In genomic region chr20:35059612-35060011, GRCh38 we compare ENCODE assay signal across 37 cellular contexts. TPM values are rescaled to one million over a fixed set of nuclear protein-coding genes. Genes with fewer than 3 reads are reported as not detected.
DNase-seq lines count a peak whose midpoint lies in the region; ATAC-seq, FAIRE-seq and TF ChIP-seq lines count a peak whose summit lies in the region.
"Had no signal": no experiment of that assay in that cellular context is flagged by ENCODE, and none has a peak within 500 bp of the region (broad histone marks: within the 10 kb centered on the region; RNA-seq: fewer than 3 reads in every experiment).

No MANE protein-coding gene starts in this region.

- no peak for ATAC-seq in HepG2
- ATAC-seq in right lobe of liver, result no peak
- no peak for ATAC-seq in natural killer cell treated with Interleukin-12 subunit alpha and Interleukin-12 subunit beta and Interleukin-15 and Interleukin-18, amount 100 ng/mL, for 72 hours
- ATAC-seq in natural killer cell, result no peak
- ATAC-seq in K562, result no peak
- no peak for ATAC-seq in HG03025 (IDR thresholded peaks at IDR 0.05; ENCODE audit: low FRiP score, unreplicated experiment)
- ATAC-seq: A549; CD8-positive, alpha-beta T cell had no signal

- POLR2A ChIA-PET in HepG2 (lab: Yijun Ruan, JAX) (no interaction called here), HEK293 (lab: Yijun Ruan, JAX) (no interaction called here), K562 (lab: Yijun Ruan, JAX) (no interaction called here)

- FAIRE-seq in HepG2 (lab: Jason Lieb, UNC), result no peak
- FAIRE-seq in K562 (lab: Jason Lieb, UNC), result no peak
- FAIRE-seq: A204.1, A549, D721Med had no signal

- 93% methylated on average over 14 of the region's 14 CpGs for WGBS in HepG2 (ENCODE audit: low lambda C conversion rate)
- WGBS in right lobe of liver (ENCODE audit: insufficient coverage, low coverage, low lambda C conversion rate, missing lambda C conversion rate), result 95% methylated on average over 12 of the region's 14 CpGs
- WGBS in K562 (ENCODE audit: insufficient coverage, low coverage, missing lambda C conversion rate), result 89% methylated on average over 14 of the region's 14 CpGs

- CTCF ChIA-PET in HepG2 (lab: Yijun Ruan, JAX; ENCODE audit: low intra/inter-chr PET ratio, low total read pairs), result no interaction called here
- CTCF ChIA-PET in HEK293 (lab: Yijun Ruan, JAX), result interaction anchor here (1.6 kb wide), 1 partner anchor 36 kb away, joined by 3 read pairs; no protein-coding TSS in a partner anchor
- CTCF ChIA-PET in K562 (lab: Yijun Ruan, JAX; ENCODE audit: low intra/inter-chr PET ratio), result no interaction called here

- H3K4me3 Mint-ChIP-seq in natural killer cell treated with Interleukin-12 subunit alpha and Interleukin-12 subunit beta and Interleukin-15 and Interleukin-18, amount 100 ng/mL, for 72 hours, result no peak overlapping the region
- H3K4me3 Mint-ChIP-seq in natural killer cell, result no peak overlapping the region
- H3K4me3 Mint-ChIP-seq: B cell; CD14-positive monocyte; CD4-positive, alpha-beta T cell; CD8-positive, alpha-beta memory T cell; CD8-positive, alpha-beta T cell had no signal

- H3K4me3 ChIP-seq in HepG2 (replicated peaks in 1 of 3; ENCODE audit: insufficient read depth in 1 of 3, low read depth in 2 of 3, low read length in 3 of 3) (no peak overlapping the region), right lobe of liver (no peak overlapping the region), HEK293 (ENCODE audit: low read depth, low read length) (no peak overlapping the region), K562 (no peak overlapping the region), SJCRH30 (no peak overlapping the region)
- H3K4me3 ChIP-seq: A549; BLaER1; BLaER1 treated with 17β-estradiol and CSF1 and Interleukin-3, amounts not matched to agents 10 nM and 100 nM had no signal

- H3K9me3 Mint-ChIP-seq in natural killer cell treated with Interleukin-12 subunit alpha and Interleukin-12 subunit beta and Interleukin-15 and Interleukin-18, amount 100 ng/mL, for 72 hours, result peaks cover 4% of the 10 kb centered on the region
- H3K9me3 Mint-ChIP-seq in natural killer cell, result no peaks in the 10 kb centered on the region
- H3K9me3 Mint-ChIP-seq: CD4-positive, alpha-beta memory T cell; CD4-positive, alpha-beta T cell; CD8-positive, alpha-beta memory T cell; CD8-positive, alpha-beta T cell had no signal

- in situ Hi-C loops in HepG2 (cut with HindIII; ENCODE audit: extremely low pct_ligation_motif_present, low pct_unique_long_range_greater_than_20kb), result no loop called here
- in situ Hi-C loops in K562 (cut with MboI), result no loop called here

- TF ChIP-seq CTCF in HepG2 (CRISPR knock-in tag; IDR thresholded peaks at IDR 0.05) (no peak), right lobe of liver (IDR thresholded peaks at IDR 0.05) (no peak), natural killer cell (IDR thresholded peaks at IDR 0.05) (no peak), HEK293 (tag by site-specific recombination; IDR thresholded peaks at IDR 0.05) (no peak), K562 (IDR thresholded peaks at IDR 0.05 in 2 of 3, conservative IDR thresholded peaks at IDR 0.05 in 1 of 3; ENCODE audit: insufficient read depth in 2 of 3, low read depth in 1 of 3, low read length in 3 of 3) (no peak)

- peak overlapping the region; percentile 1 to 82 for H3K27ac Mint-ChIP-seq in natural killer cell treated with Interleukin-12 subunit alpha and Interleukin-12 subunit beta and Interleukin-15 and Interleukin-18, amount 100 ng/mL, for 72 hours
- H3K27ac Mint-ChIP-seq in natural killer cell, result no peak overlapping the region
- H3K27ac Mint-ChIP-seq: B cell; CD4-positive, alpha-beta T cell; CD4-positive, CD25-positive, alpha-beta regulatory T cell; CD8-positive, alpha-beta T cell had no signal

- H2AFZ ChIP-seq in HepG2 (ENCODE audit: low read length), result no peak overlapping the region
- no peak overlapping the region for H2AFZ ChIP-seq in K562 (ENCODE audit: low read depth, low read length)

- H3K9ac ChIP-seq in HepG2 (ENCODE audit: insufficient read depth, low read depth, low read length), result no peak overlapping the region
- no peak overlapping the region for H3K9ac ChIP-seq in K562 (ENCODE audit: insufficient read depth in 1 of 2, low read depth in 2 of 2, low read length in 2 of 2)
- H3K9ac ChIP-seq: BLaER1; BLaER1 treated with 17β-estradiol and CSF1 and Interleukin-3, amounts not matched to agents 10 nM and 100 nM had no signal

- H3K9me3 ChIP-seq in HepG2 (ENCODE audit: low read length) (no peaks in the 10 kb centered on the region), right lobe of liver (no peaks in the 10 kb centered on the region), HEK293 (ENCODE audit: control insufficient read depth, insufficient read depth, low read depth, low read length) (no peaks in the 10 kb centered on the region), K562 (replicated peaks; ENCODE audit: control insufficient read depth, insufficient read depth, low read depth, low read length) (no peaks in the 10 kb centered on the region), SJCRH30 (replicated peaks) (peaks cover 3% of the 10 kb centered on the region; the same call in 1 of the 2 replicates)
- H3K9me3 ChIP-seq: A549, BE2C, Caco-2 had no signal

- H3K27ac ChIP-seq in HepG2 (ENCODE audit: extremely low read length, insufficient read depth, low read length), result no peak overlapping the region
- no peak overlapping the region for H3K27ac ChIP-seq in right lobe of liver
- no peak overlapping the region for H3K27ac ChIP-seq in HEK293 (ENCODE audit: extremely low read depth, low read depth, low read length)
- no peak overlapping the region for H3K27ac ChIP-seq in K562 (ENCODE audit: extremely low read depth, low read depth, low read length)
- H3K27ac ChIP-seq in SJCRH30, result no peak overlapping the region
- H3K27ac ChIP-seq: 22Rv1; A549; BLaER1; BLaER1 treated with 17β-estradiol and CSF1 and Interleukin-3, amounts not matched to agents 10 nM and 100 nM; C4-2B had no signal

- H3K79me2 ChIP-seq in HepG2 (ENCODE audit: insufficient read depth, low read length), result peaks cover 68% of the 10 kb centered on the region
- H3K79me2 ChIP-seq in K562 (ENCODE audit: control insufficient read depth, insufficient read depth, low read length), result peaks cover 58% of the 10 kb centered on the region

- no peak for DNase-seq in HepG2 (ENCODE audit: low spot score)
- no peak for DNase-seq in right lobe of liver
- DNase-seq in natural killer cell treated with Interleukin-12 subunit alpha and Interleukin-12 subunit beta and Interleukin-15 and Interleukin-18, amount 100 ng/mL, for 72 hours (ENCODE audit: low spot score), result no peak
- DNase-seq in natural killer cell, result no peak
- no peak for DNase-seq in K562 (ENCODE audit: extremely low read depth in 1 of 4, low spot score in 3 of 4)
- no peak for DNase-seq in SJCRH30
- DNase-seq: 8988T; ACHN; AML-193; BE2C; C1 segment of cervical spinal cord; Caco-2; Calu3; CD4-positive, alpha-beta memory T cell; CD4-positive, alpha-beta T cell; CD4-positive, CD25-positive, alpha-beta regulatory T cell; CD8-positive, alpha-beta memory T cell; CD8-positive, alpha-beta T cell; COR-L47; DMS 273 treated with DMSO at 0.1 percent for 48 hours; DMS153; DMS53; DMS79; DMS79 treated with DMSO at 0.1 percent for 48 hours; DND-41; EL had no signal

- TF ChIP-seq POLR2A in HepG2 (IDR thresholded peaks at IDR 0.05; ENCODE audit: insufficient read depth in 1 of 2, low read depth in 2 of 2, low read length in 2 of 2) (no peak), right lobe of liver (IDR thresholded peaks at IDR 0.05) (no peak), K562 (conservative IDR thresholded peaks at IDR 0.05) (no peak)

- H3K36me3 ChIP-seq in HepG2 (replicated peaks in 1 of 2; ENCODE audit: control insufficient read depth in 1 of 2, insufficient read depth in 2 of 2, low read length in 2 of 2) (peaks cover 11 to 48% of the 10 kb centered on the region in 2 experiments), right lobe of liver (peaks cover 0 to 5% (median 2%) of the 10 kb centered on the region in 4 donors), HEK293 (ENCODE audit: control insufficient read depth in 2 of 2, insufficient read depth in 1 of 2, low read length in 2 of 2) (peaks cover 4 to 22% of the 10 kb centered on the region in 2 experiments; a peak in 2 of 3 replicates), K562 (ENCODE audit: control insufficient read depth, insufficient read depth, low read length) (peaks cover 38% of the 10 kb centered on the region), SJCRH30 (peaks cover 40% of the 10 kb centered on the region)

- H3K4me1 ChIP-seq in HepG2 (ENCODE audit: insufficient read depth, low read length) (no peaks in the 10 kb centered on the region), right lobe of liver (peaks cover 0 to 7% (median 2%) of the 10 kb centered on the region in 4 donors), HEK293 (ENCODE audit: control insufficient read depth, insufficient read depth, low read length) (peaks cover 15% of the 10 kb centered on the region), K562 (replicated peaks in 1 of 2; ENCODE audit: control insufficient read depth in 2 of 2, insufficient read depth in 2 of 2, low read length in 2 of 2) (no peaks in the 10 kb centered on the region), SJCRH30 (no peaks in the 10 kb centered on the region; the same call in 1 of the 2 replicates)
- H3K4me1 ChIP-seq: BLaER1 had no signal

- TF ChIP-seq RAD21 in HepG2 (CRISPR knock-in tag; IDR thresholded peaks at IDR 0.05), result no peak
- TF ChIP-seq RAD21 in K562 (CRISPR knock-in tag; conservative IDR thresholded peaks at IDR 0.05 in 1 of 2, IDR thresholded peaks at IDR 0.05 in 1 of 2), result no peak

- TF ChIP-seq EP300 in HepG2 (IDR thresholded peaks at IDR 0.05; ENCODE audit: low read depth in 2 of 2, low read length in 2 of 2), result no peak
- TF ChIP-seq EP300 in HepG2 (CRISPR knock-in tag; IDR thresholded peaks at IDR 0.05; ENCODE audit: borderline replicate concordance), result no peak
- TF ChIP-seq EP300 in K562 (IDR thresholded peaks at IDR 0.05; ENCODE audit: low read length), result no peak

- H3K36me3 Mint-ChIP-seq in natural killer cell treated with Interleukin-12 subunit alpha and Interleukin-12 subunit beta and Interleukin-15 and Interleukin-18, amount 100 ng/mL, for 72 hours, result peaks cover 25% of the 10 kb centered on the region
- H3K36me3 Mint-ChIP-seq in natural killer cell, result no peaks in the 10 kb centered on the region

- BruUV-seq in HepG2 (replicated peaks; lab: Mats Ljungman, UMichigan), result no TSS peak
- BruUV-seq in K562 (replicated peaks; lab: Mats Ljungman, UMichigan), result no TSS peak

- H3K9me1 ChIP-seq in K562 (ENCODE audit: control insufficient read depth, insufficient read depth, low read length), result no peaks in the 10 kb centered on the region

- intact Hi-C loops in HepG2 (cut with micrococcal nuclease; ENCODE audit: unreplicated experiment) (no loop called here), right lobe of liver (cut with DNase I) (no loop called here), natural killer cell (cut with micrococcal nuclease) (no loop called here), K562 (cut with micrococcal nuclease) (no loop called here)

- no peaks in the 10 kb centered on the region for H3K27me3 ChIP-seq in HepG2 (ENCODE audit: control insufficient read depth in 1 of 2, insufficient read depth in 2 of 2, low read length in 2 of 2)
- H3K27me3 ChIP-seq in right lobe of liver, result no peaks in the 10 kb centered on the region
- H3K27me3 ChIP-seq in K562 (ENCODE audit: control insufficient read depth in 2 of 2, insufficient read depth in 2 of 2, low read length in 2 of 2), result no peaks in the 10 kb centered on the region
- no peaks in the 10 kb centered on the region for H3K27me3 ChIP-seq in SJCRH30
- H3K27me3 ChIP-seq: BE2C; BLaER1; BLaER1 treated with 17β-estradiol and CSF1 and Interleukin-3, amounts not matched to agents 10 nM and 100 nM had no signal

- no peak overlapping the region for H3K4me2 ChIP-seq in HepG2 (ENCODE audit: low read depth, low read length)
- H3K4me2 ChIP-seq in K562 (ENCODE audit: insufficient read depth, low read length), result no peak overlapping the region
- H3K4me2 ChIP-seq: A549, BLaER1 had no signal

- peaks cover 60 to 77% of the 10 kb centered on the region in 2 donors for H3K4me1 Mint-ChIP-seq in natural killer cell treated with Interleukin-12 subunit alpha and Interleukin-12 subunit beta and Interleukin-15 and Interleukin-18, amount 100 ng/mL, for 72 hours (ENCODE audit: low read depth in 2 of 2)
- H3K4me1 Mint-ChIP-seq in natural killer cell, result peaks cover 61 to 71% of the 10 kb centered on the region in 2 donors

- peaks cover 35% of the 10 kb centered on the region; the same call in 1 of the 2 replicates for H4K20me1 ChIP-seq in HepG2 (ENCODE audit: insufficient read depth, low read length)
- H4K20me1 ChIP-seq in K562 (replicated peaks; ENCODE audit: control insufficient read depth, insufficient read depth, low read length), result 0 out of 2 replicates have a peak, but pooled peaks cover 4% of the 10 kb centered on the region

- no peaks in the 10 kb centered on the region for H3K27me3 Mint-ChIP-seq in natural killer cell treated with Interleukin-12 subunit alpha and Interleukin-12 subunit beta and Interleukin-15 and Interleukin-18, amount 100 ng/mL, for 72 hours
- no peaks in the 10 kb centered on the region for H3K27me3 Mint-ChIP-seq in natural killer cell (ENCODE audit: low read depth in 2 of 2)
- H3K27me3 Mint-ChIP-seq: B cell; CD4-positive, alpha-beta memory T cell; CD4-positive, alpha-beta T cell; CD4-positive, CD25-positive, alpha-beta regulatory T cell; CD8-positive, alpha-beta memory T cell had no signal

RNA-seq across cellular contexts. Expression of gene TRPC4AP, which starts 33.0 kb away (rescaled TPM):
- 136 and 161 TPM in 2 replicates for total RNA-seq in HepG2 (2016; rRNA removed; fragmentation: Illumina TruSeq; extraction: Trizol)
- 14.0 and 17.1 TPM in 2 replicates for total RNA-seq in HepG2 (2016; cell fraction: cytosol; rRNA removed; fragmentation: Illumina TruSeq; extraction: Trizol; ENCODE audit: low read depth)
- 135 and 149 TPM in 2 replicates for total RNA-seq in HepG2 (2016; cell fraction: insoluble cytoplasmic fraction; rRNA removed; fragmentation: Illumina TruSeq; extraction: Trizol)
- total RNA-seq in HepG2 (2016; cell fraction: membrane; rRNA removed; fragmentation: Illumina TruSeq; extraction: Trizol), result 40.4 and 43.8 TPM in 2 replicates
- 93.4 and 104 TPM in 2 replicates for total RNA-seq in HepG2 (2016; cell fraction: nucleus; rRNA removed; fragmentation: Illumina TruSeq; extraction: Trizol)
- polyA plus RNA-seq in HepG2 (2011; rRNA removed), result 137 and 161 TPM in 2 replicates
- polyA plus RNA-seq in HepG2 (2011; cell fraction: cytosol; rRNA removed), result 124 and 126 TPM in 2 replicates
- polyA plus RNA-seq in HepG2 (2011; cell fraction: nucleus; rRNA removed), result 271 and 292 TPM in 2 replicates
- 99.8 and 102 TPM in 2 replicates for polyA plus RNA-seq in HepG2 (2012)
- 9.6 and 11.2 TPM in 2 replicates for polyA plus RNA-seq in HepG2 (2016; cell fraction: cytosol; fragmentation: Illumina TruSeq; extraction: Trizol; ENCODE audit: low read depth)
- polyA plus RNA-seq in HepG2 (2016; cell fraction: insoluble cytoplasmic fraction; fragmentation: Illumina TruSeq; extraction: Trizol; ENCODE audit: low read depth), result 107 and 117 TPM in 2 replicates
- 20.1 and 21.8 TPM in 2 replicates for polyA plus RNA-seq in HepG2 (2016; cell fraction: membrane; fragmentation: Illumina TruSeq; extraction: Trizol; ENCODE audit: low read depth)
- 123 and 137 TPM in 2 replicates for polyA plus RNA-seq in HepG2 (2016; cell fraction: nucleus; fragmentation: Illumina TruSeq; extraction: Trizol; ENCODE audit: insufficient read depth, low read depth)
- polyA minus RNA-seq in HepG2 (2011; rRNA and poly(A)+ RNA removed; ENCODE audit: low replicate concordance), result 113 and 272 TPM in 2 replicates
- polyA minus RNA-seq in HepG2 (2011; cell fraction: cytosol; rRNA and poly(A)+ RNA removed), result 117 and 119 TPM in 2 replicates
- 108 and 134 TPM in 2 replicates for polyA minus RNA-seq in HepG2 (2011; cell fraction: nucleus; rRNA and poly(A)+ RNA removed)
- 10 to 100 TPM; 27.6 to 39.3 (median 34.6) TPM for total RNA-seq in right lobe of liver
- 10 to 100 TPM; 62.8 to 86.4 TPM for total RNA-seq in natural killer cell treated with Interleukin-12 subunit alpha and Interleukin-12 subunit beta and Interleukin-15 and Interleukin-18, amount 100 ng/mL, for 72 hours
- total RNA-seq in natural killer cell, result 10 to 100 TPM; 72.3 to 79.0 (median 74.4) TPM
- total RNA-seq in K562 (2011; cell fraction: chromatin; rRNA removed; ENCODE audit: low replicate concordance), result 144 and 200 TPM in 2 replicates
- 104 and 109 TPM in 2 replicates for total RNA-seq in K562 (2011; cell fraction: nucleolus; rRNA removed)
- total RNA-seq in K562 (2011; cell fraction: nucleoplasm; rRNA removed), result 81.8 and 94.8 TPM in 2 replicates
- total RNA-seq in K562 (2014; rRNA removed), result 27.8 and 30.4 TPM in 2 replicates
- total RNA-seq in K562 (2014; rRNA removed; fragmentation: Illumina TruSeq; extraction: Trizol), result 30.8 and 31.4 TPM in 2 replicates
- total RNA-seq in K562 (2015; rRNA removed; fragmentation: Illumina TruSeq; extraction: Trizol), result 33.2 and 33.3 TPM in 2 replicates
- 52.4 and 55.9 TPM in 2 replicates for total RNA-seq in K562 (2021)
- polyA plus RNA-seq in K562 (2011; rRNA removed), result 70.3 and 92.0 TPM in 2 replicates
- 72.8 and 74.0 TPM in 2 replicates for polyA plus RNA-seq in K562 (2011; cell fraction: cytosol; rRNA removed)
- 202 and 245 TPM in 2 replicates for polyA plus RNA-seq in K562 (2011; cell fraction: nucleus; rRNA removed)
- polyA plus RNA-seq in K562 (2012), result 41.4 and 126 TPM in 2 replicates
- polyA plus RNA-seq in K562 (2014; fragmentation: Illumina TruSeq; extraction: Trizol), result 49.1 and 53.7 TPM in 2 replicates
- 1 to 10 TPM; 2.3 to 3.6 TPM for polyA plus RNA-seq in K562 (2014; fragmentation: Nextera tagmentation; extraction: Ambion mirVana)
- polyA plus RNA-seq in K562 (2014; rRNA removed), result 54.4 and 55.0 TPM in 2 replicates
- polyA minus RNA-seq in K562 (2011; rRNA and poly(A)+ RNA removed), result 79.0 and 79.5 TPM in 2 replicates
- polyA minus RNA-seq in K562 (2011; cell fraction: cytosol; rRNA and poly(A)+ RNA removed), result 42.6 and 43.7 TPM in 2 replicates
- polyA minus RNA-seq in K562 (2011; cell fraction: nucleus; rRNA and poly(A)+ RNA removed), result 37.8 and 72.4 TPM in 2 replicates
- 67.0 and 68.9 TPM in 2 replicates for total RNA-seq in SJCRH30 (2014; rRNA removed; shearing (Covaris generic))

Comparison
In these comparisons a context has a peak if more than half of its experiments do, and no peak if none do; other contexts are left out.
1. H3K27ac Mint-ChIP-seq: peak in natural killer cell treated with Interleukin-12 subunit alpha and Interleukin-12 subunit beta and Interleukin-15 and Interleukin-18, amount 100 ng/mL, for 72 hours (2 of 2); none in natural killer cell (0 of 2).
2. Of the 241 proteins assayed by ChIP-seq in both HepG2 and K562: peak only in HepG2: none; only in K562: ZNF512; in both: none; in neither: 239; mixed calls (peak in some experiments, not most) for 1.